1 cellular context compared by ENCODE assay signal in genomic region chr7:122268101-122268500, GRCh38.
TF ChIP-seq lines count a peak whose summit lies in the region.

No MANE protein-coding gene starts in this region.

TF ChIP-seq in HEK293, 187 proteins besides CTCF, POLR2A, EP300 and RAD21 (continued from another document):
- TF ChIP-seq TSHZ1 (tag by site-specific recombination; IDR thresholded peaks at IDR 0.05; ENCODE audit: borderline replicate concordance) = no peak
- TF ChIP-seq ZNF548 (tag by site-specific recombination; IDR thresholded peaks at IDR 0.05) = no peak
- peak; percentile 74 for TF ChIP-seq ZBTB21 (tag by site-specific recombination; IDR thresholded peaks at IDR 0.05)
- no peak for TF ChIP-seq ZIC2 (tag by site-specific recombination; IDR thresholded peaks at IDR 0.05)
- TF ChIP-seq ZNF776 (tag by site-specific recombination; IDR thresholded peaks at IDR 0.05; ENCODE audit: borderline replicate concordance) = no peak
- peak; percentile 98 for TF ChIP-seq MEIS1 (CRISPR knock-in tag; IDR thresholded peaks at IDR 0.05; ENCODE audit: borderline replicate concordance)
- peak; percentile 89 for TF ChIP-seq ZNF629 (tag by site-specific recombination; IDR thresholded peaks at IDR 0.05)
- no peak for TF ChIP-seq ZNF785 (tag by site-specific recombination; IDR thresholded peaks at IDR 0.05)
- TF ChIP-seq ZNF707 (tag by site-specific recombination; IDR thresholded peaks at IDR 0.05) = no peak
- TF ChIP-seq ZNF174 (tag by site-specific recombination; IDR thresholded peaks at IDR 0.05) = no peak
- no peak for TF ChIP-seq ZNF10 (tag by site-specific recombination; IDR thresholded peaks at IDR 0.05)
- no peak for TF ChIP-seq ZNF248 (tag by site-specific recombination; IDR thresholded peaks at IDR 0.05)
- TF ChIP-seq ZNF169 (tag by site-specific recombination; IDR thresholded peaks at IDR 0.05) = no peak
- TF ChIP-seq, protein P1, sequence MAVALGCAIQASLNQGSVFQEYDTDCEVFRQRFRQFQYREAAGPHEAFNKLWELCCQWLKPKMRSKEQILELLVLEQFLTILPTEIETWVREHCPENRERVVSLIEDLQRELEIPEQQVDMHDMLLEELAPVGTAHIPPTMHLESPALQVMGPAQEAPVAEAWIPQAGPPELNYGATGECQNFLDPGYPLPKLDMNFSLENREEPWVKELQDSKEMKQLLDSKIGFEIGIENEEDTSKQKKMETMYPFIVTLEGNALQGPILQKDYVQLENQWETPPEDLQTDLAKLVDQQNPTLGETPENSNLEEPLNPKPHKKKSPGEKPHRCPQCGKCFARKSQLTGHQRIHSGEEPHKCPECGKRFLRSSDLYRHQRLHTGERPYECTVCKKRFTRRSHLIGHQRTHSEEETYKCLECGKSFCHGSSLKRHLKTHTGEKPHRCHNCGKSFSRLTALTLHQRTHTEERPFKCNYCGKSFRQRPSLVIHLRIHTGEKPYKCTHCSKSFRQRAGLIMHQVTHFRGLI (tag by site-specific recombination; IDR thresholded peaks at IDR 0.05) = no peak
- TF ChIP-seq PRDM6 (tag by site-specific recombination; IDR thresholded peaks at IDR 0.05) = no peak
- TF ChIP-seq ZNF830 (tag by site-specific recombination; IDR thresholded peaks at IDR 0.05; ENCODE audit: low read depth) = no peak
- 0 out of 2 replicates have a peak, but pooled peaks have one; percentile 12 for TF ChIP-seq PRDM10 (tag by site-specific recombination; IDR thresholded peaks at IDR 0.05)
TF ChIP-seq in HEK293: peak in this region for 7.
